In the genomic region with DNA sequence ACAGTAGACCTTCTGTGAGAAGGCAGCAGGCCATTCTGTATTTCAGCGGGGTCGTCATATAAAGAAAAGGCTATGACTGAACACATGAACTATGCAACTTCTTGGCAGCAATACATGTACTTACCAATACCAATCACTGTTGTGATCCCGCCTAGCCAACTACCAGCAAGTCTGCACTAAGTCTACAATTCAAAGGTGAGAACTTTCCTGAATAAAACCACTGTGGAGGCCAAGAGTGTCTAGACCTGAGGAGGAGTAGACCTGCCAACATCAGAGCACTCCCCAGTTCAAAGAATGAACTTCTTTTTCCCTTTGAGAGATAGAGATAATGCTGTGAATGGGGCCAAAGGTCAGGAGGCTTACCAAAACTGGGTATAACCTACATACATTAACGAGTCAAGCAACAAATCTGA, we compare ENCODE assay signal across 1 cellular context.
TF ChIP-seq lines count a peak whose summit lies in the region.

No MANE protein-coding gene starts in this region.

TF ChIP-seq in SK-N-SH, 30 proteins besides CTCF, POLR2A, EP300 and RAD21 (continued from another document):
- TF ChIP-seq REST (IDR thresholded peaks at IDR 0.05; ENCODE audit: low read depth, low read length) (no peak), NFIC (IDR thresholded peaks at IDR 0.05; ENCODE audit: borderline replicate concordance) (peak; percentile 81), TCF12 (IDR thresholded peaks at IDR 0.05) (peak; percentile 18; the same call in 1 of the 2 replicates), SIN3A (IDR thresholded peaks at IDR 0.05; ENCODE audit: borderline replicate concordance, low read depth, low read length) (no peak), MEF2A (IDR thresholded peaks at IDR 0.05; ENCODE audit: borderline replicate concordance, low read depth) (no peak), EZH2phosphoT487 (IDR thresholded peaks at IDR 0.05; ENCODE audit: borderline replicate concordance, low read depth) (no peak), CHD2 (IDR thresholded peaks at IDR 0.05; ENCODE audit: low read length, partially characterized antibody) (no peak), TAF1 (IDR thresholded peaks at IDR 0.05; ENCODE audit: borderline replicate concordance, low read depth, low read length) (no peak), PBX3 (IDR thresholded peaks at IDR 0.05) (0 out of 2 replicates have a peak, but pooled peaks have one; percentile 5), MAX (IDR thresholded peaks at IDR 0.05; ENCODE audit: low read depth) (no peak), FOXM1 (IDR thresholded peaks at IDR 0.05; ENCODE audit: low read depth) (no peak), TEAD4 (IDR thresholded peaks at IDR 0.05; ENCODE audit: borderline replicate concordance, insufficient read depth) (0 out of 2 replicates have a peak, but pooled peaks have one; percentile 35), RXRA (IDR thresholded peaks at IDR 0.05; ENCODE audit: borderline replicate concordance, low read depth) (no peak), RFX5 (IDR thresholded peaks at IDR 0.05; ENCODE audit: low read length) (no peak), FOSL2 (IDR thresholded peaks at IDR 0.05; ENCODE audit: borderline replicate concordance, low read depth) (peak; percentile 65; the same call in 1 of the 2 replicates), GATA2 (CRISPR knock-in tag; IDR thresholded peaks at IDR 0.05) (no peak)
